13 cellular contexts compared by ENCODE assay signal in genomic region chr3:172208586-172209332, GRCh38.
DNase-seq lines count a peak whose midpoint lies in the region; ATAC-seq, FAIRE-seq and TF ChIP-seq lines count a peak whose summit lies in the region.
"Had no signal": no experiment of that assay in that cellular context is flagged by ENCODE, and none has a peak within 500 bp of the region (broad histone marks: within the 10 kb centered on the region; RNA-seq: fewer than 3 reads in every experiment).

No MANE protein-coding gene starts in this region.

- H3K27me3 ChIP-seq in SK-N-SH (ENCODE audit: insufficient read depth) (no peaks in the 10 kb centered on the region), HepG2 (ENCODE audit: control insufficient read depth in 1 of 2, insufficient read depth in 2 of 2, low read length in 2 of 2) (no peaks in the 10 kb centered on the region), upper lobe of right lung (no peaks in the 10 kb centered on the region)

- no peaks in the 10 kb centered on the region for H3K27me3 Mint-ChIP-seq in dendritic cell treated with granulocyte-macrophage colony-stimulating factor and Interleukin-4, amounts not matched to agents 40 ng/mL and 50 ng/mL, for 4 days
- H3K27me3 Mint-ChIP-seq in effector memory CD8-positive, alpha-beta T cell: no peaks in the 10 kb centered on the region
- H3K27me3 Mint-ChIP-seq: IgD-negative memory B cell; stimulated activated naive CD8-positive, alpha-beta T cell treated with anti-CD3 and anti-CD28 coated beads, Interleukin-15, Interleukin-2, amounts not matched to agents 100 ng/mL and 50 ng/mL, for 24 hours had no signal

- H3K4me1 Mint-ChIP-seq in dendritic cell treated with granulocyte-macrophage colony-stimulating factor and Interleukin-4, amounts not matched to agents 40 ng/mL and 50 ng/mL, for 4 days (ENCODE audit: low read depth): peaks cover 55% of the 10 kb centered on the region
- peaks cover 8 to 22% of the 10 kb centered on the region in 2 donors for H3K4me1 Mint-ChIP-seq in effector memory CD8-positive, alpha-beta T cell (ENCODE audit: low read depth in 2 of 2)
- H3K4me1 Mint-ChIP-seq: IgD-negative memory B cell had no signal

- H3K4me3 ChIP-seq in SK-N-SH (ENCODE audit: low read depth in 2 of 2, low read length in 1 of 2): no peak overlapping the region
- H3K4me3 ChIP-seq in HepG2 (replicated peaks in 1 of 3; ENCODE audit: insufficient read depth in 1 of 3, low read depth in 2 of 3, low read length in 3 of 3): no peak overlapping the region
- H3K4me3 ChIP-seq in upper lobe of right lung: no peak overlapping the region

- no TSS peak for BruUV-seq in HepG2 (replicated peaks; lab: Mats Ljungman, UMichigan)

- TF ChIP-seq EP300 in SK-N-SH (IDR thresholded peaks at IDR 0.05; ENCODE audit: borderline replicate concordance in 1 of 2, low read depth in 1 of 2, low read length in 1 of 2) (no peak), HepG2 (IDR thresholded peaks at IDR 0.05; ENCODE audit: low read depth in 2 of 2, low read length in 2 of 2) (no peak), HepG2 (CRISPR knock-in tag; IDR thresholded peaks at IDR 0.05; ENCODE audit: borderline replicate concordance) (no peak)

- 88% methylated on average over 13 of the region's 20 CpGs for WGBS in SK-N-SH (ENCODE audit: low lambda C conversion rate)
- WGBS in HepG2 (ENCODE audit: low lambda C conversion rate): 95% methylated on average over 20 of the region's 20 CpGs

- CTCF ChIA-PET in SK-N-SH (lab: Yijun Ruan, JAX): interaction anchor here (1.2 to 1.9 kb wide), 2 partner anchors 12 to 124 kb away, joined by 3 to 4 read pairs; no protein-coding TSS in a partner anchor
- CTCF ChIA-PET in HepG2 (lab: Yijun Ruan, JAX; ENCODE audit: low intra/inter-chr PET ratio, low total read pairs): no interaction called here

- H3K27ac Mint-ChIP-seq in dendritic cell treated with granulocyte-macrophage colony-stimulating factor and Interleukin-4, amounts not matched to agents 40 ng/mL and 50 ng/mL, for 4 days: peak overlapping the region; percentile 70
- peak overlapping the region in 1 of 2 donors; percentile 49 for H3K27ac Mint-ChIP-seq in effector memory CD8-positive, alpha-beta T cell
- H3K27ac Mint-ChIP-seq: stimulated activated naive CD8-positive, alpha-beta T cell treated with anti-CD3 and anti-CD28 coated beads, Interleukin-15, Interleukin-2, amounts not matched to agents 100 ng/mL and 50 ng/mL, for 24 hours had no signal

- peaks cover 96% of the 10 kb centered on the region for H3K79me2 ChIP-seq in SK-N-SH (ENCODE audit: insufficient read depth)
- peaks cover 95% of the 10 kb centered on the region for H3K79me2 ChIP-seq in HepG2 (ENCODE audit: insufficient read depth, low read length)

- TF ChIP-seq CTCF in SK-N-SH (IDR thresholded peaks at IDR 0.05) (no peak), HepG2 (CRISPR knock-in tag; IDR thresholded peaks at IDR 0.05) (no peak), upper lobe of right lung (IDR thresholded peaks at IDR 0.05) (no peak)

- peak; percentile 45 for ATAC-seq in SK-N-SH treated with all-trans-retinoic acid at 6 μM for 48 hours
- ATAC-seq in HepG2: peak; percentile 23
- peak; percentile 56 for ATAC-seq in upper lobe of right lung
- ATAC-seq in effector memory CD8-positive, alpha-beta T cell (replicated peaks): no peak

- no peak overlapping the region for H2AFZ ChIP-seq in SK-N-SH (ENCODE audit: low read depth)
- no peak overlapping the region for H2AFZ ChIP-seq in HepG2 (ENCODE audit: low read length)

- in situ Hi-C loops in HepG2 (cut with HindIII; ENCODE audit: extremely low pct_ligation_motif_present, low pct_unique_long_range_greater_than_20kb): no loop called here

- intact Hi-C loops in dendritic cell treated with granulocyte-macrophage colony-stimulating factor and Interleukin-4, amounts not matched to agents 40 ng/mL and 50 ng/mL, for 4 days (cut with micrococcal nuclease): no loop called here
- intact Hi-C loops in HepG2 (cut with micrococcal nuclease; ENCODE audit: unreplicated experiment) (no loop called here), upper lobe of right lung (cut with DNase I) (no loop called here)

- H3K9me3 Mint-ChIP-seq in dendritic cell treated with granulocyte-macrophage colony-stimulating factor and Interleukin-4, amounts not matched to agents 40 ng/mL and 50 ng/mL, for 4 days: no peaks in the 10 kb centered on the region
- peaks cover 4 to 8% of the 10 kb centered on the region in 2 donors for H3K9me3 Mint-ChIP-seq in effector memory CD8-positive, alpha-beta T cell

- no peaks in the 10 kb centered on the region for H3K9me3 ChIP-seq in SK-N-SH
- no peaks in the 10 kb centered on the region for H3K9me3 ChIP-seq in HepG2 (ENCODE audit: low read length)
- no peaks in the 10 kb centered on the region for H3K9me3 ChIP-seq in upper lobe of right lung

- no peak overlapping the region for H3K4me2 ChIP-seq in SK-N-SH
- no peak overlapping the region for H3K4me2 ChIP-seq in HepG2 (ENCODE audit: low read depth, low read length)

- H3K4me1 ChIP-seq in SK-N-SH (ENCODE audit: control insufficient read depth in 1 of 2, insufficient read depth in 2 of 2, low read depth in 1 of 2, low read length in 1 of 2) (peaks cover 13 to 19% of the 10 kb centered on the region in 2 experiments; a peak in 3 of 4 replicates), HepG2 (ENCODE audit: insufficient read depth, low read length) (peaks cover 69% of the 10 kb centered on the region), upper lobe of right lung (peaks cover 25% of the 10 kb centered on the region)

- no peak overlapping the region for H3K4me3 Mint-ChIP-seq in dendritic cell treated with granulocyte-macrophage colony-stimulating factor and Interleukin-4, amounts not matched to agents 40 ng/mL and 50 ng/mL, for 4 days
- no peak overlapping the region for H3K4me3 Mint-ChIP-seq in effector memory CD8-positive, alpha-beta T cell
- H3K4me3 Mint-ChIP-seq: IgD-negative memory B cell; stimulated activated naive CD8-positive, alpha-beta T cell treated with anti-CD3 and anti-CD28 coated beads, Interleukin-15, Interleukin-2, amounts not matched to agents 100 ng/mL and 50 ng/mL, for 24 hours had no signal

- TF ChIP-seq RAD21 in SK-N-SH (IDR thresholded peaks at IDR 0.05; ENCODE audit: low read length): no peak
- no peak for TF ChIP-seq RAD21 in HepG2 (CRISPR knock-in tag; IDR thresholded peaks at IDR 0.05)

- H3K27ac ChIP-seq in SK-N-SH (ENCODE audit: low read depth in 2 of 2, low read length in 1 of 2) (no peak overlapping the region; a peak in 1 of 4 replicates), HepG2 (ENCODE audit: extremely low read length, insufficient read depth, low read length) (no peak overlapping the region), upper lobe of right lung (no peak overlapping the region)

- FAIRE-seq in HepG2 (lab: Jason Lieb, UNC): no peak
- FAIRE-seq in RCC 7860 (lab: Jason Lieb, UNC): no peak

- peaks cover 28% of the 10 kb centered on the region for H3K36me3 Mint-ChIP-seq in dendritic cell treated with granulocyte-macrophage colony-stimulating factor and Interleukin-4, amounts not matched to agents 40 ng/mL and 50 ng/mL, for 4 days (ENCODE audit: low read depth)
- peaks cover 9% of the 10 kb centered on the region for H3K36me3 Mint-ChIP-seq in effector memory CD8-positive, alpha-beta T cell (ENCODE audit: insufficient read depth)

- TF ChIP-seq POLR2A in HepG2 (IDR thresholded peaks at IDR 0.05; ENCODE audit: insufficient read depth in 1 of 2, low read depth in 2 of 2, low read length in 2 of 2): no peak

- H3K36me3 ChIP-seq in SK-N-SH (replicated peaks in 1 of 2; ENCODE audit: control insufficient read depth in 1 of 2, insufficient read depth in 2 of 2, low read length in 1 of 2) (peaks cover 0 to 8% of the 10 kb centered on the region in 2 experiments), HepG2 (replicated peaks in 1 of 2; ENCODE audit: control insufficient read depth in 1 of 2, insufficient read depth in 2 of 2, low read length in 2 of 2) (peaks cover 19 to 52% of the 10 kb centered on the region in 2 experiments), upper lobe of right lung (no peaks in the 10 kb centered on the region)

- POLR2A ChIA-PET in SK-N-SH (lab: Yijun Ruan, JAX): no interaction called here
- POLR2A ChIA-PET in HepG2 (lab: Yijun Ruan, JAX): no interaction called here

- peaks cover 19% of the 10 kb centered on the region for H3F3A ChIP-seq in SK-N-SH (replicated peaks; ENCODE audit: insufficient read depth)

- DNase-seq in SK-N-SH (no peak), HepG2 (ENCODE audit: low spot score) (no peak), upper lobe of right lung (no peak), RCC 7860 (ENCODE audit: low spot score) (no peak), NCI-H2107 treated with DMSO at 0.1 percent for 48 hours (lab: John Stamatoyannopoulos, UW; ENCODE audit: unreplicated experiment) (no peak)
- DNase-seq in effector memory CD8-positive, alpha-beta T cell: no peak
- DNase-seq: activated CD8-positive, alpha-beta memory T cell treated with anti-CD3 and anti-CD28 coated beads, Interleukin-2, amount 50 U/mL, for 48 hours; NCI-H2081; stimulated activated CD4-positive, alpha-beta T cell treated with anti-CD3 and anti-CD28 coated beads, Interleukin-1b, Interleukin-23, amount 100 ng/mL, for 48 hours had no signal

- peaks cover 64% of the 10 kb centered on the region for H4K20me1 ChIP-seq in SK-N-SH (ENCODE audit: insufficient read depth)
- peaks cover 99% of the 10 kb centered on the region for H4K20me1 ChIP-seq in HepG2 (ENCODE audit: insufficient read depth, low read length)

- no peak overlapping the region for H3K9ac ChIP-seq in SK-N-SH
- H3K9ac ChIP-seq in HepG2 (ENCODE audit: insufficient read depth, low read depth, low read length): no peak overlapping the region

- no peaks in the 10 kb centered on the region for H3K9me2 ChIP-seq in SK-N-SH

TF ChIP-seq in SK-N-SH, 30 proteins besides CTCF, POLR2A, EP300 and RAD21 (continues in another document):
- TF ChIP-seq USF2 (IDR thresholded peaks at IDR 0.05; ENCODE audit: borderline replicate concordance, low read depth, low read length) (no peak), FOXM1 (IDR thresholded peaks at IDR 0.05; ENCODE audit: low read depth) (no peak)

TF ChIP-seq in HepG2, 621 proteins besides CTCF, POLR2A, EP300 and RAD21 (continues in another document):
- no peak for TF ChIP-seq ZNF839 (CRISPR knock-in tag; IDR thresholded peaks at IDR 0.05; ENCODE audit: borderline replicate concordance)
- peak; percentile 97 for TF ChIP-seq AGO2 (optimal IDR thresholded peaks at IDR 0.05; ENCODE audit: low read depth, low read length)
- TF ChIP-seq, protein P1, sequence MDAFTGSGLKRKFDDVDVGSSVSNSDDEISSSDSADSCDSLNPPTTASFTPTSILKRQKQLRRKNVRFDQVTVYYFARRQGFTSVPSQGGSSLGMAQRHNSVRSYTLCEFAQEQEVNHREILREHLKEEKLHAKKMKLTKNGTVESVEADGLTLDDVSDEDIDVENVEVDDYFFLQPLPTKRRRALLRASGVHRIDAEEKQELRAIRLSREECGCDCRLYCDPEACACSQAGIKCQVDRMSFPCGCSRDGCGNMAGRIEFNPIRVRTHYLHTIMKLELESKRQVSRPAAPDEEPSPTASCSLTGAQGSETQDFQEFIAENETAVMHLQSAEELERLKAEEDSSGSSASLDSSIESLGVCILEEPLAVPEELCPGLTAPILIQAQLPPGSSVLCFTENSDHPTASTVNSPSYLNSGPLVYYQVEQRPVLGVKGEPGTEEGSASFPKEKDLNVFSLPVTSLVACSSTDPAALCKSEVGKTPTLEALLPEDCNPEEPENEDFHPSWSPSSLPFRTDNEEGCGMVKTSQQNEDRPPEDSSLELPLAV (CRISPR knock-in tag; conservative IDR thresholded peaks at IDR 0.05; ENCODE audit: low read depth): no peak
